ENCODE assay signal across 8 cellular contexts in the genomic region with DNA sequence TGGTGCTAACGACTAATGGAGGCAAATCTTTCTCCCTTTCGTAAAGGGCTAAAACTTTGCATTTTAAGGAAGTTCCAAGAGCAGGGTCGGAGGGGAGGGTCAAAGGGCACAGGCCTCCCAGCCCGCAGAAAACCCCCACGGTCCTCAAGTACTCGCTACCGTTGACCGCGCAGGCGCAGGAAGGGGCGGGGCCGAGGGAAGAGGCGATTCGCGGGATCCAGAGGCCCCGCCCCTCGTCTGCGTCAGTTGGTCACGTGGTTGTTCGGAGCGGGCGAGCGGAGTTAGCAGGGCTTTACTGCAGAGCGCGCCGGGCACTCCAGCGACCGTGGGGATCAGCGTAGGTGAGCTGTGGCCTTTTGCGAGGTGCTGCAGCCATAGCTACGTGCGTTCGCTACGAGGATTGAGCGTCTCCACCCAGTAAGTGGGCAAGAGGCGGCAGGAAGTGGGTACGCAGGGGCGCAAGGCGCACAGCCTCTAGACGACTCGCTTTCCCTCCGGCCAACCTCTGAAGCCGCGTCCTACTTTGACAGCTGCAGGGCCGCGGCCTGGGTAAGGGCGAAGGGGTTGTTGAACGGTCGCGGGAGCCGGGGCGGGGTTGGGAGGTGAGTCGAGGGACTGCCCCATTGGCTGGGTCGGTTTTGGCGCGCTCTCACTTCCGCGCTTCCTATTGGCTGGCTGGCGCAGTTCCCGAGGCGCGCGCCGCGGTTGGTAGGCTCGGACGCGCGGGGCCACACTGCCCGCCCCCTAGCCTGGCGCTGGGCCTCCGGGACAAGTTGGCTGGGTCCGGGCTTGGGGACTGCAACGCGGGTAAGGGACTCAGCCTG. TPM values are rescaled to one million over a fixed set of nuclear protein-coding genes. Genes with fewer than 3 reads are reported as not detected.
A peak's percentile ranks its signal among the peaks of the same experiment; 100 is the strongest.
DNase-seq lines count a peak whose midpoint lies in the region; ATAC-seq and TF ChIP-seq lines count a peak whose summit lies in the region.

TSS of gene GMNN (plus strand) at position 242 of the 824 bp plus-strand sequence. CDS start 2,310 bp downstream, outside the sequence.

- peak within 1 kb of the TSS; percentile 90 for H3K9ac ChIP-seq in SK-N-SH

- H3K36me3 ChIP-seq in SK-N-SH (replicated peaks in 1 of 2; ENCODE audit: control insufficient read depth in 1 of 2, insufficient read depth in 2 of 2, low read length in 1 of 2), result peaks cover 7 to 10% of the 10 kb centered on the region in 2 experiments

- H3K4me3 ChIP-seq in SK-N-SH (ENCODE audit: low read depth in 2 of 2, low read length in 1 of 2), result peak within 1 kb of the TSS; percentile 88 to 99

- peaks cover 11 to 13% of the 10 kb centered on the region in 2 experiments; a peak in 3 of 4 replicates for H3K4me1 ChIP-seq in SK-N-SH (ENCODE audit: control insufficient read depth in 1 of 2, insufficient read depth in 2 of 2, low read depth in 1 of 2, low read length in 1 of 2)

- peak; percentile 92 for ATAC-seq in HG02610 (IDR thresholded peaks at IDR 0.05; ENCODE audit: unreplicated experiment)

- no peak for TF ChIP-seq EP300 in SK-N-SH (IDR thresholded peaks at IDR 0.05; ENCODE audit: borderline replicate concordance in 1 of 2, low read depth in 1 of 2, low read length in 1 of 2)

- no peaks in the 10 kb centered on the region for H3K9me3 ChIP-seq in SK-N-SH

- TF ChIP-seq CTCF in GM10248 (IDR thresholded peaks at IDR 0.05; ENCODE audit: control extremely low read depth, extremely low read depth, low read depth, missing control alignments), result no peak
- TF ChIP-seq CTCF in SK-N-SH (IDR thresholded peaks at IDR 0.05), result no peak

- POLR2A ChIA-PET in GM10248 (lab: Yijun Ruan, JAX) (interaction anchor here (1.9 kb wide), 1 partner anchor 56 kb away, joined by 4 read pairs; the partner anchor contains the start of gene C6orf62), SK-N-SH (lab: Yijun Ruan, JAX) (interaction anchor here (2.4 kb wide), 1 partner anchor 53 kb away, joined by 9 read pairs; no protein-coding TSS in a partner anchor)

- no peaks in the 10 kb centered on the region for H3K9me2 ChIP-seq in SK-N-SH

- H3K79me2 ChIP-seq in SK-N-SH (ENCODE audit: insufficient read depth), result peaks cover 47% of the 10 kb centered on the region

- H4K20me1 ChIP-seq in SK-N-SH (ENCODE audit: insufficient read depth), result peaks cover 12% of the 10 kb centered on the region; the same call in 1 of the 2 replicates

- peaks cover 9% of the 10 kb centered on the region for H3F3A ChIP-seq in SK-N-SH (replicated peaks; ENCODE audit: insufficient read depth)

- under 1% methylated on average over 25 of the region's 75 CpGs for WGBS in SK-N-SH (ENCODE audit: low lambda C conversion rate)

- H3K27me3 ChIP-seq in SK-N-SH (ENCODE audit: insufficient read depth), result no peaks in the 10 kb centered on the region

- H2AFZ ChIP-seq in SK-N-SH (ENCODE audit: low read depth), result peak within 1 kb of the TSS; percentile 92

- DNase-seq in GM10248 (ENCODE audit: extremely low spot score) (peak; percentile 97), NCI-H1092 (lab: John Stamatoyannopoulos, UW) (peak; percentile 93), SK-N-SH (peak; percentile 96), germinal center (ENCODE audit: low spot score) (peak; percentile 97), non-pigmented ciliary epithelial cell (ENCODE audit: low read depth) (peak; percentile 56), substantia nigra (lab: John Stamatoyannopoulos, UW) (peak; percentile 73 to 99 (median 95))
- DNase-seq in activated naive CD4-positive, alpha-beta T cell treated with anti-CD3 and anti-CD28 coated beads, Interleukin-2, amount 50 U/mL, for 16 hours, result peak; percentile 99

- peak within 1 kb of the TSS; percentile 93 to 95 for H3K27ac ChIP-seq in SK-N-SH (ENCODE audit: low read depth in 2 of 2, low read length in 1 of 2)
- H3K27ac ChIP-seq in substantia nigra (ENCODE audit: low read depth, low read length, poor library complexity, severe bottlenecking), result peak within 1 kb of the TSS; percentile 95

- no peak for TF ChIP-seq RAD21 in SK-N-SH (IDR thresholded peaks at IDR 0.05; ENCODE audit: low read length)

- CTCF ChIA-PET in GM10248 (lab: Yijun Ruan, JAX) (interaction anchor here (1.0 to 2.3 kb wide), 8 partner anchors 9 to 217 kb away, joined by 3 to 7 read pairs (median 3); no protein-coding TSS in a partner anchor), SK-N-SH (lab: Yijun Ruan, JAX) (interaction anchor here (0.8 to 0.9 kb wide), 2 partner anchors 56 to 194 kb away, joined by 3 read pairs; partner anchors contain the start of gene C6orf62)

- H3K4me2 ChIP-seq in SK-N-SH, result peak within 1 kb of the TSS; percentile 83

TF ChIP-seq in SK-N-SH, 30 proteins besides CTCF, POLR2A, EP300 and RAD21 (continues in another document):
- peak; percentile 86 for TF ChIP-seq MXI1 (IDR thresholded peaks at IDR 0.05; ENCODE audit: low read depth, low read length)
- no peak for TF ChIP-seq FOXM1 (IDR thresholded peaks at IDR 0.05; ENCODE audit: low read depth)
- TF ChIP-seq POLR2AphosphoS5 (IDR thresholded peaks at IDR 0.05; ENCODE audit: low read depth, low read length), result peak; percentile 85
- no peak for TF ChIP-seq RFX5 (IDR thresholded peaks at IDR 0.05; ENCODE audit: low read length)
- TF ChIP-seq CHD2 (IDR thresholded peaks at IDR 0.05; ENCODE audit: low read length, partially characterized antibody), result no peak
- no peak for TF ChIP-seq FOXJ3 (CRISPR knock-in tag; IDR thresholded peaks at IDR 0.05)
- no peak for TF ChIP-seq JUND (IDR thresholded peaks at IDR 0.05)
- peak; percentile 81; the same call in 1 of the 2 replicates for TF ChIP-seq TAF1 (IDR thresholded peaks at IDR 0.05; ENCODE audit: borderline replicate concordance, low read depth, low read length)
- no peak for TF ChIP-seq YY1 (IDR thresholded peaks at IDR 0.05; ENCODE audit: low read depth)
- TF ChIP-seq, protein P1, sequence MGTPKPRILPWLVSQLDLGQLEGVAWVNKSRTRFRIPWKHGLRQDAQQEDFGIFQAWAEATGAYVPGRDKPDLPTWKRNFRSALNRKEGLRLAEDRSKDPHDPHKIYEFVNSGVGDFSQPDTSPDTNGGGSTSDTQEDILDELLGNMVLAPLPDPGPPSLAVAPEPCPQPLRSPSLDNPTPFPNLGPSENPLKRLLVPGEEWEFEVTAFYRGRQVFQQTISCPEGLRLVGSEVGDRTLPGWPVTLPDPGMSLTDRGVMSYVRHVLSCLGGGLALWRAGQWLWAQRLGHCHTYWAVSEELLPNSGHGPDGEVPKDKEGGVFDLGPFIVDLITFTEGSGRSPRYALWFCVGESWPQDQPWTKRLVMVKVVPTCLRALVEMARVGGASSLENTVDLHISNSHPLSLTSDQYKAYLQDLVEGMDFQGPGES (IDR thresholded peaks at IDR 0.05; ENCODE audit: low read depth, low read length), result peak; percentile 22; the same call in 1 of the 2 replicates
- TF ChIP-seq NRF1 (IDR thresholded peaks at IDR 0.05; ENCODE audit: low read depth, low read length), result peak; percentile 80
- TF ChIP-seq RXRA (IDR thresholded peaks at IDR 0.05; ENCODE audit: borderline replicate concordance, low read depth), result no peak
- no peak; the same call in 1 of the 2 replicates for TF ChIP-seq REST (IDR thresholded peaks at IDR 0.05; ENCODE audit: low read depth, low read length)
- TF ChIP-seq FOSL2 (IDR thresholded peaks at IDR 0.05; ENCODE audit: borderline replicate concordance, low read depth), result no peak
- no peak for TF ChIP-seq ELF1 (IDR thresholded peaks at IDR 0.05)
- no peak for TF ChIP-seq NFIC (IDR thresholded peaks at IDR 0.05; ENCODE audit: borderline replicate concordance)
- TF ChIP-seq, protein P2, sequence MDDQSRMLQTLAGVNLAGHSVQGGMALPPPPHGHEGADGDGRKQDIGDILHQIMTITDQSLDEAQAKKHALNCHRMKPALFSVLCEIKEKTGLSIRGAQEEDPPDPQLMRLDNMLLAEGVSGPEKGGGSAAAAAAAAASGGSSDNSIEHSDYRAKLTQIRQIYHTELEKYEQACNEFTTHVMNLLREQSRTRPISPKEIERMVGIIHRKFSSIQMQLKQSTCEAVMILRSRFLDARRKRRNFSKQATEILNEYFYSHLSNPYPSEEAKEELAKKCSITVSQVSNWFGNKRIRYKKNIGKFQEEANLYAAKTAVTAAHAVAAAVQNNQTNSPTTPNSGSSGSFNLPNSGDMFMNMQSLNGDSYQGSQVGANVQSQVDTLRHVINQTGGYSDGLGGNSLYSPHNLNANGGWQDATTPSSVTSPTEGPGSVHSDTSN (IDR thresholded peaks at IDR 0.05), result no peak

RNA-seq across cellular contexts. Expression of gene GMNN, which starts in this region (rescaled TPM):
- polyA plus RNA-seq in SK-N-SH (2012; rRNA removed), result 16.2 and 16.8 TPM in 2 replicates
- polyA plus RNA-seq in SK-N-SH (2012; cell fraction: cytosol; rRNA removed), result 19.1 and 20.5 TPM in 2 replicates
- 15.2 and 19.7 TPM in 2 replicates for polyA plus RNA-seq in SK-N-SH (2012; cell fraction: nucleus; rRNA removed)

Comparison
In these comparisons a context has a peak if more than half of its experiments do, and no peak if none do; other contexts are left out.
1. Peak in every context shown above with its lines: DNase-seq, ATAC-seq, H3K4me3 ChIP-seq and H3K27ac ChIP-seq.